8 cellular contexts compared by ENCODE assay signal in the genomic region with DNA sequence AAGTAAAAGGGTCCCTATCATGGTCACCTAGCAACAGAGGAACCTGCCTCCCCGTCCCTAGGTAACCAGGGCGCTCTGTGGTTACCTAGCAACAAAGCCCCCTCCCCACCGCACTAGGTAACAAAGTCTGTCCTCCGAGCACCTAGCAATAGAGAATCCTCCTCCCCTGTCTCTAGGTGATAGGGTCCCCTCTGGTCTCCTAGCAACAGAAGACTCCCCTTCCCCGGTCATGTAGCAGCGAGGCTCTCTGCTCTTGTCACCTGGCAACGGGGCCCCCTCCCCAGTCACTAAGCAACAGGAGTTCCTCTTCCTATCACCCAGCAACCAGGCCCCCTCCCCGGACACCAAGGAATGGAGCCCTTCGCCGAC. TPM values are rescaled to one million over a fixed set of nuclear protein-coding genes. Genes with fewer than 3 reads are reported as not detected.
DNase-seq lines count a peak whose midpoint lies in the region; ATAC-seq and TF ChIP-seq lines count a peak whose summit lies in the region.

No MANE protein-coding gene starts in this region.

- peak overlapping the region; percentile 36; the same call in 1 of the 2 replicates for H2BK120ac ChIP-seq in IMR-90 (ENCODE audit: low read depth, low read length)

- peak overlapping the region; percentile 96 for H2AK5ac ChIP-seq in IMR-90 (ENCODE audit: low read depth, low read length)

- H3K9ac ChIP-seq in IMR-90 (ENCODE audit: low read depth, low read length): peak overlapping the region; percentile 65

- peak overlapping the region; percentile 100 for H2AFZ ChIP-seq in IMR-90 (replicated peaks; ENCODE audit: low read length, poor library complexity)

- H2BK5ac ChIP-seq in IMR-90 (ENCODE audit: low read depth, low read length, poor library complexity, severe bottlenecking): peak overlapping the region; percentile 33

- H3K27me3 Mint-ChIP-seq in activated B cell treated with CpG ODN at 0.5 μM for 24 hours: peaks cover 5% of the 10 kb centered on the region

- no peak overlapping the region for H2BK20ac ChIP-seq in IMR-90 (ENCODE audit: low read depth, low read length)

- intact Hi-C loops in IMR-90 (cut with micrococcal nuclease) (loop anchor here (1.0 to 2.0 kb wide), 3 partner anchors 34 to 294 kb away; partner anchors contain the start of genes EMC10 and GARIN5A), activated B cell treated with CpG ODN at 0.5 μM for 24 hours (cut with micrococcal nuclease) (loop anchor here (1.0 to 2.0 kb wide), 11 partner anchors 34 to 634 kb away; partner anchors contain the start of genes AKT1S1, CTU1, EMC10 and GARIN5A)

- H3K4me2 ChIP-seq in IMR-90 (ENCODE audit: low read depth, low read length): peak overlapping the region; percentile 97

- H3K14ac ChIP-seq in IMR-90 (replicated peaks; ENCODE audit: low read depth, low read length): peak overlapping the region; percentile 98

- no peak for TF ChIP-seq RAD21 in IMR-90 (IDR thresholded peaks at IDR 0.05; ENCODE audit: low read length)

- no peaks in the 10 kb centered on the region; the same call in 1 of the 2 replicates for H3K9me1 ChIP-seq in IMR-90 (ENCODE audit: insufficient read depth, low read length)

- peak overlapping the region; percentile 87 for H3K56ac ChIP-seq in IMR-90 (ENCODE audit: extremely low read depth, insufficient read depth, low read length)

- in situ Hi-C loops in IMR-90 (cut with MboI; ENCODE audit: low sequenced_read_pairs): no loop called here

- peak overlapping the region; percentile 93 for H4K91ac ChIP-seq in IMR-90 (ENCODE audit: insufficient read depth, low read depth, low read length)

- H3K4me1 ChIP-seq in IMR-90 (ENCODE audit: control insufficient read depth, insufficient read depth, low read length): peaks cover 3% of the 10 kb centered on the region
- H3K4me1 ChIP-seq in iPS DF 6.9 (ENCODE audit: control insufficient read depth, insufficient read depth, low read length): no peaks in the 10 kb centered on the region

- peak overlapping the region; percentile 93 to 94 for H4K8ac ChIP-seq in IMR-90 (ENCODE audit: low read depth in 2 of 2, low read length in 2 of 2)

- CTCF ChIA-PET in IMR-90 (lab: Yijun Ruan, JAX): interaction anchor here (0.6 to 1.2 kb wide), 2 partner anchors 46 to 173 kb away, joined by 3 to 4 read pairs; no protein-coding TSS in a partner anchor
- CTCF ChIA-PET in activated B cell treated with CpG ODN at 0.5 μM for 24 hours (lab: Charles Lee): interaction anchor here (0.9 to 1.0 kb wide), 3 partner anchors 50 to 412 kb away, joined by 4 read pairs; no protein-coding TSS in a partner anchor

- H4K5ac ChIP-seq in IMR-90 (ENCODE audit: low read depth, low read length): peak overlapping the region; percentile 34

- peak overlapping the region; percentile 97 for H3K23ac ChIP-seq in IMR-90 (ENCODE audit: low read depth, low read length)

- H3K27ac ChIP-seq in C4-2B (peak overlapping the region; percentile 57), IMR-90 (ENCODE audit: insufficient read depth, low read length) (peak overlapping the region; percentile 39), iPS DF 6.9 (ENCODE audit: low read length) (no peak overlapping the region)

- POLR2A ChIA-PET in IMR-90 (lab: Charles Lee; ENCODE audit: unreplicated experiment): no interaction called here
- POLR2A ChIA-PET in activated B cell treated with CpG ODN at 0.5 μM for 24 hours (lab: Charles Lee): interaction anchor here (0.6 to 2.0 kb wide), 19 partner anchors 32 to 667 kb away, joined by 3 to 12 read pairs (median 5); partner anchors contain the start of genes KCNC3, NR1H2, NUP62 and POLD1

- 10% methylated on average over 2 of the region's 10 CpGs; no CpG with 5 or more reads in 1 of the 2 experiments for WGBS in IMR-90 (ENCODE audit: extremely low coverage in 2 of 2, insufficient read length in 1 of 2), 2 experiments
- WGBS in iPS DF 6.9 (ENCODE audit: insufficient coverage, insufficient read length): no CpG with 5 or more reads among the region's 10 CpGs

- no peak; the same call in 1 of the 2 replicates for ATAC-seq in IMR-90 (ENCODE audit: low read depth)
- ATAC-seq in activated B cell treated with CpG ODN at 0.5 μM for 24 hours (ENCODE audit: low read depth): no peak
- ATAC-seq in stimulated activated effector memory CD8-positive, alpha-beta T cell treated with anti-CD3 and anti-CD28 coated beads, Interleukin-12 subunit alpha, Interleukin-12 subunit beta, amount 100 ng/mL, for 72 hours: no peak
- no peak for ATAC-seq in HG02938 (IDR thresholded peaks at IDR 0.05; ENCODE audit: unreplicated experiment)
- no peak for ATAC-seq in HG02840 (IDR thresholded peaks at IDR 0.05; ENCODE audit: low FRiP score, unreplicated experiment)
- ATAC-seq in GM19463 (IDR thresholded peaks at IDR 0.05; ENCODE audit: unreplicated experiment): no peak

- peak overlapping the region; percentile 93 for H3K27ac Mint-ChIP-seq in activated B cell treated with CpG ODN at 0.5 μM for 24 hours
- peak overlapping the region; percentile 96 for H3K27ac Mint-ChIP-seq in stimulated activated effector memory CD8-positive, alpha-beta T cell treated with anti-CD3 and anti-CD28 coated beads, Interleukin-12 subunit alpha, Interleukin-12 subunit beta, amount 100 ng/mL, for 72 hours

- H3K9me3 Mint-ChIP-seq in activated B cell treated with CpG ODN at 0.5 μM for 24 hours: no peaks in the 10 kb centered on the region
- H3K9me3 Mint-ChIP-seq in stimulated activated effector memory CD8-positive, alpha-beta T cell treated with anti-CD3 and anti-CD28 coated beads, Interleukin-12 subunit alpha, Interleukin-12 subunit beta, amount 100 ng/mL, for 72 hours: no peaks in the 10 kb centered on the region

- peaks cover 2% of the 10 kb centered on the region; the same call in 1 of the 2 replicates for H3K36me3 ChIP-seq in IMR-90 (ENCODE audit: control insufficient read depth, insufficient read depth, low read length)
- H3K36me3 ChIP-seq in iPS DF 6.9 (ENCODE audit: control insufficient read depth, insufficient read depth, low read length): no peaks in the 10 kb centered on the region; the same call in 1 of the 2 replicates

- H4K20me1 ChIP-seq in IMR-90 (ENCODE audit: insufficient read depth, low read length): no peaks in the 10 kb centered on the region

- no peak for DNase-seq in IMR-90
- DNase-seq in activated B cell treated with CpG ODN at 0.5 μM for 24 hours: no peak
- no peak for DNase-seq in iPS DF 6.9 (ENCODE audit: low read depth, low spot score)
- no peak for DNase-seq in stimulated activated effector memory CD8-positive, alpha-beta T cell treated with anti-CD3 and anti-CD28 coated beads, Interleukin-12 subunit alpha, Interleukin-12 subunit beta, amount 100 ng/mL, for 72 hours (ENCODE audit: low spot score in 2 of 2)

- H3K36me3 Mint-ChIP-seq in activated B cell treated with CpG ODN at 0.5 μM for 24 hours (ENCODE audit: low read depth): peaks cover 13% of the 10 kb centered on the region
- H3K36me3 Mint-ChIP-seq in stimulated activated effector memory CD8-positive, alpha-beta T cell treated with anti-CD3 and anti-CD28 coated beads, Interleukin-12 subunit alpha, Interleukin-12 subunit beta, amount 100 ng/mL, for 72 hours: peaks cover 60% of the 10 kb centered on the region

- no peak overlapping the region; the same call in 1 of the 2 replicates for H3K18ac ChIP-seq in IMR-90 (ENCODE audit: low read depth, low read length)

- peak overlapping the region; percentile 89 for H3K4me3 Mint-ChIP-seq in activated B cell treated with CpG ODN at 0.5 μM for 24 hours
- H3K4me3 Mint-ChIP-seq in stimulated activated effector memory CD8-positive, alpha-beta T cell treated with anti-CD3 and anti-CD28 coated beads, Interleukin-12 subunit alpha, Interleukin-12 subunit beta, amount 100 ng/mL, for 72 hours: peak overlapping the region; percentile 83

- peaks cover 13% of the 10 kb centered on the region for H3K4me1 Mint-ChIP-seq in activated B cell treated with CpG ODN at 0.5 μM for 24 hours
- peaks cover 47% of the 10 kb centered on the region for H3K4me1 Mint-ChIP-seq in stimulated activated effector memory CD8-positive, alpha-beta T cell treated with anti-CD3 and anti-CD28 coated beads, Interleukin-12 subunit alpha, Interleukin-12 subunit beta, amount 100 ng/mL, for 72 hours

- dilution Hi-C loops in IMR-90 (cut with HindIII; ENCODE audit: low sequenced_read_pairs, unreplicated experiment): no loop called here

- peak overlapping the region; percentile 93 for H3K4ac ChIP-seq in IMR-90 (ENCODE audit: low read depth, low read length)

- TF ChIP-seq POLR2A in IMR-90 (IDR thresholded peaks at IDR 0.05; ENCODE audit: low read depth, low read length): no peak

- H3K79me1 ChIP-seq in IMR-90 (ENCODE audit: low read depth in 1 of 2, low read length in 2 of 2): peaks cover 5 to 10% of the 10 kb centered on the region in 2 experiments; a peak in 3 of 4 replicates

- H3K27me3 ChIP-seq in IMR-90 (ENCODE audit: control insufficient read depth, insufficient read depth, low read length) (no peaks in the 10 kb centered on the region), iPS DF 6.9 (ENCODE audit: control insufficient read depth, insufficient read depth, low read length) (no peaks in the 10 kb centered on the region)

- BruUV-seq in IMR-90 (replicated peaks; lab: Mats Ljungman, UMichigan): no TSS peak

- peak overlapping the region; percentile 100 for H2AK9ac ChIP-seq in IMR-90 (replicated peaks; ENCODE audit: low read depth, low read length, poor library complexity)

- H3K4me3 ChIP-seq in IMR-90 (ENCODE audit: insufficient read depth, low read depth, low read length) (peak overlapping the region; percentile 68), iPS DF 6.9 (ENCODE audit: low read length) (peak overlapping the region; percentile 12; the same call in 1 of the 2 replicates)

- TF ChIP-seq CTCF in C4-2B (conservative IDR thresholded peaks at IDR 0.05): no peak
- no peak for TF ChIP-seq CTCF in IMR-90 (conservative IDR thresholded peaks at IDR 0.05; ENCODE audit: low read depth, low read length)
- TF ChIP-seq CTCF in activated B cell treated with CpG ODN at 0.5 μM for 24 hours (IDR thresholded peaks at IDR 0.05): no peak

- H3K9me3 ChIP-seq in IMR-90 (ENCODE audit: control insufficient read depth, insufficient read depth, low read length) (no peaks in the 10 kb centered on the region), iPS DF 6.9 (ENCODE audit: control insufficient read depth, insufficient read depth, low read length) (peaks cover 4% of the 10 kb centered on the region; the same call in 1 of the 2 replicates)

- H2BK15ac ChIP-seq in IMR-90 (ENCODE audit: low read depth, low read length): peak overlapping the region; percentile 46; the same call in 1 of the 3 replicates

RNA-seq across cellular contexts. Expression of gene JOSD2, which starts 0.3 kb away (rescaled TPM):
- total RNA-seq in IMR-90 (2012; rRNA removed) (12.2 and 15.3 TPM in 2 replicates), activated B cell treated with CpG ODN at 0.5 μM for 24 hours (21.0 and 23.7 TPM in 2 replicates)
- 54.1 and 68.6 TPM in 2 replicates for polyA plus RNA-seq in IMR-90 (2012; rRNA removed)
- polyA plus RNA-seq in IMR-90 (2012; cell fraction: cytosol; rRNA removed): 48.6 and 171 TPM in 2 replicates
- 32.6 and 78.6 TPM in 2 replicates for polyA plus RNA-seq in IMR-90 (2012; cell fraction: nucleus; rRNA removed; ENCODE audit: low replicate concordance)

RNA-seq across cellular contexts. Expression of gene ASPDH, which starts 3.0 kb away (rescaled TPM):
- not detected in 2 replicates for total RNA-seq in IMR-90 (2012; rRNA removed)
- polyA plus RNA-seq in IMR-90 (2012; rRNA removed): not detected in 2 replicates
- not detected in 2 replicates for polyA plus RNA-seq in IMR-90 (2012; cell fraction: cytosol; rRNA removed)
- polyA plus RNA-seq in IMR-90 (2012; cell fraction: nucleus; rRNA removed; ENCODE audit: low replicate concordance): not detected in 2 replicates
- not detected in 2 replicates for total RNA-seq in activated B cell treated with CpG ODN at 0.5 μM for 24 hours

RNA-seq across cellular contexts. Expression of gene GARIN5A, which starts 34.0 kb away (rescaled TPM):
- total RNA-seq in IMR-90 (2012; rRNA removed): 0.28 TPM in 1 of 2 replicates, not detected in the other
- 0.49 and 0.53 TPM in 2 replicates for polyA plus RNA-seq in IMR-90 (2012; rRNA removed)
- polyA plus RNA-seq in IMR-90 (2012; cell fraction: cytosol; rRNA removed): 0.08 and 0.90 TPM in 2 replicates
- polyA plus RNA-seq in IMR-90 (2012; cell fraction: nucleus; rRNA removed; ENCODE audit: low replicate concordance): 0.50 and 0.85 TPM in 2 replicates
- total RNA-seq in activated B cell treated with CpG ODN at 0.5 μM for 24 hours: 0.29 and 0.67 TPM in 2 replicates

RNA-seq across cellular contexts. Expression of gene EMC10, which starts 34.4 kb away (rescaled TPM):
- total RNA-seq in IMR-90 (2012; rRNA removed) (11.3 and 12.2 TPM in 2 replicates), activated B cell treated with CpG ODN at 0.5 μM for 24 hours (70.8 and 72.1 TPM in 2 replicates)
- 90.9 and 103 TPM in 2 replicates for polyA plus RNA-seq in IMR-90 (2012; rRNA removed)
- polyA plus RNA-seq in IMR-90 (2012; cell fraction: cytosol; rRNA removed): 111 and 157 TPM in 2 replicates
- polyA plus RNA-seq in IMR-90 (2012; cell fraction: nucleus; rRNA removed; ENCODE audit: low replicate concordance): 32.4 and 52.8 TPM in 2 replicates

RNA-seq across cellular contexts. Expression of gene LRRC4B, which starts 57.6 kb away (rescaled TPM):
- not detected in 2 replicates for total RNA-seq in IMR-90 (2012; rRNA removed)
- 0.03 TPM in 2 replicates for polyA plus RNA-seq in IMR-90 (2012; rRNA removed)
- 0.01 and 0.11 TPM in 2 replicates for polyA plus RNA-seq in IMR-90 (2012; cell fraction: cytosol; rRNA removed)
- 0.03 and 0.10 TPM in 2 replicates for polyA plus RNA-seq in IMR-90 (2012; cell fraction: nucleus; rRNA removed; ENCODE audit: low replicate concordance)
- total RNA-seq in activated B cell treated with CpG ODN at 0.5 μM for 24 hours: not detected in 2 replicates
